ENCODE assay signal across 22 cellular contexts in the genomic region with DNA sequence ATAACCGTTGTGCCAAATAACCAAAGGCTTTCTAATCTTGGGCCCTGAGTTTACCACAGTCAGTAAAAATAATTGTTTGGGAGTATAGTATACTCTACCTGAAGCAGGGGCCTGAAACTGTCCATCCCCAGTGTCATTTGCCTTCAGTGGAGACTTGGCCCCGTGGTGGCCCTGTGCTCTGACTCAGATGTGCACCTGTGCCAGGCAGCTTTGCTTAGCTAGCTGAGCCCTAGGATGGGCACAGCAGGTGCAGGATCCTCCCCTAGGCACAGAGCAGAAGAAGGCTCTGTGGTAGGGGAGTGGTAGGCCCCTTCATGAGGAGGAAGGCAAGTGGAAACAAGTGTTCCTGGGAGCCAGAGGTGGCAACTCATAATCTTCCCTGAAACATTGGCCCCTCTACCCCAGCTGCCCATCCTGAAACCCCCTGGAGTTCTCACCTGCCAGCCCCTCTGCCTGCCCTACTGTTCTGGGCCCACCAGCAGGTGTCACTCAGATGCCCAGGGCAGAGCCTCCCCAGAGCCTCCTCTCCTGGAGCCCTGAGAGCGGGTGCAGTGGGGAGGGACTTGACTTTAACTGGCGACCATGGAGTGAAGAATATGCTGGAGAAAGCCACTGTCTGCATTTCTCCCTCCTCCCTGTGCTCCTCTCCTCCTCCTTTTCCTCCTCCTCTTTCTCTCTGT. TPM values are rescaled to one million over a fixed set of nuclear protein-coding genes. Genes with fewer than 3 reads are reported as not detected.
A peak's percentile ranks its signal among the peaks of the same experiment; 100 is the strongest.
DNase-seq lines count a peak whose midpoint lies in the region; ATAC-seq, FAIRE-seq and TF ChIP-seq lines count a peak whose summit lies in the region.
"Had no signal": no experiment of that assay in that cellular context is flagged by ENCODE, and none has a peak within 500 bp of the region (broad histone marks: within the 10 kb centered on the region; RNA-seq: fewer than 3 reads in every experiment).

No MANE protein-coding gene starts in this region.

- no peak overlapping the region for H2AFZ ChIP-seq in H1 (ENCODE audit: low read length)
- H2AFZ ChIP-seq: PC-9 had no signal

- no peak overlapping the region for H2BK120ac ChIP-seq in H1 (replicated peaks; ENCODE audit: low read depth, low read length)

- peaks cover 0 to 14% (median 8%) of the 10 kb centered on the region in 4 experiments; a peak in 6 of 7 replicates for H3K4me1 ChIP-seq in H1 (replicated peaks in 1 of 4; ENCODE audit: control insufficient read depth in 3 of 4, insufficient read depth in 4 of 4, low read length in 3 of 4)

- H3K23me2 ChIP-seq in H1 (ENCODE audit: low read depth, low read length) = peaks cover 13% of the 10 kb centered on the region; the same call in 1 of the 2 replicates

- H3K4me3 ChIP-seq in H1 (ENCODE audit: extremely low read depth in 1 of 4, insufficient read depth in 2 of 4, low read depth in 3 of 4, low read length in 4 of 4) (no peak overlapping the region), coronary artery (no peak overlapping the region)
- H3K4me3 ChIP-seq: lung, PC-9 had no signal

- TF ChIP-seq RAD21 in H1 (IDR thresholded peaks at IDR 0.05 in 1 of 2, conservative IDR thresholded peaks at IDR 0.05 in 1 of 2; ENCODE audit: low read depth in 2 of 2, low read length in 2 of 2) = peak in 1 of 2 experiments; percentile 20; a peak in 1 of 4 replicates

- ATAC-seq in Right ventricle myocardium inferior (peak; percentile 8), GM19351 (IDR thresholded peaks at IDR 0.05; ENCODE audit: unreplicated experiment) (no peak), GM21515 (IDR thresholded peaks at IDR 0.05; ENCODE audit: unreplicated experiment) (no peak)

- H3K27me3 Mint-ChIP-seq in MCF 10A (ENCODE audit: insufficient read depth, unreplicated experiment) = peaks cover 15% of the 10 kb centered on the region

- FAIRE-seq in H1 (lab: Jason Lieb, UNC) = no peak
- FAIRE-seq: GM18507, urothelium cell line had no signal

- H3K27ac Mint-ChIP-seq in MCF 10A (ENCODE audit: low read depth, unreplicated experiment) = no peak overlapping the region

- no peak overlapping the region for H3K56ac ChIP-seq in H1 (replicated peaks; ENCODE audit: insufficient read length, low read depth, low read length)

- 0 out of 2 replicates have a peak overlapping the region, but pooled peaks have one; percentile 39 for H2AK5ac ChIP-seq in H1 (ENCODE audit: low read depth, low read length)

- H3K18ac ChIP-seq in H1 (ENCODE audit: extremely low read depth, low read length) = no peak overlapping the region

- no peak overlapping the region for H3K23ac ChIP-seq in H1 (ENCODE audit: insufficient read length)

- WGBS in H1 (ENCODE audit: extremely low coverage in 1 of 2, insufficient coverage in 1 of 2, insufficient read length in 1 of 2, insufficient replicate concordance in 2 of 2, low coverage in 1 of 2, low lambda C conversion rate in 2 of 2, missing lambda C conversion rate in 1 of 2), 2 experiments = 64% methylated on average over 4 of the region's 4 CpGs; no CpG with 5 or more reads in 1 of the 2 experiments

- H2BK20ac ChIP-seq in H1 (ENCODE audit: low read length) = no peak overlapping the region

- H4K5ac ChIP-seq in H1 (ENCODE audit: insufficient read length, low read depth, low read length) = no peak overlapping the region

- no peak overlapping the region for H2BK15ac ChIP-seq in H1 (ENCODE audit: low read length)

- BruUV-seq in MCF 10A (replicated peaks; lab: Mats Ljungman, UMichigan) = no TSS peak

- no peak overlapping the region for H2BK5ac ChIP-seq in H1 (ENCODE audit: low read depth, low read length)

- no peaks in the 10 kb centered on the region for H3K4me1 Mint-ChIP-seq in MCF 10A (ENCODE audit: insufficient read depth, unreplicated experiment)

- no peaks in the 10 kb centered on the region for H3K79me1 ChIP-seq in H1 (ENCODE audit: low read depth, low read length)

- intact Hi-C loops in Right ventricle myocardium inferior (cut with DNase I) = no loop called here
- intact Hi-C loops in cardiac septum (cut with DNase I) = loop anchor here (10.0 kb wide), 1 partner anchor 221 kb away; no protein-coding TSS in a partner anchor
- intact Hi-C loops in MCF 10A (cut with micrococcal nuclease) = no loop called here

- H4K91ac ChIP-seq in H1 (replicated peaks; ENCODE audit: insufficient read length, low read length) = no peak overlapping the region

- CTCF ChIA-PET in H1 (lab: Charles Lee; ENCODE audit: partially characterized antibody) (interaction anchor here (0.8 to 14.1 kb wide), 8 partner anchors 7 to 54 kb away, joined by 3 to 121 read pairs (median 6); no protein-coding TSS in a partner anchor), MCF 10A (lab: Yijun Ruan, JAX) (interaction anchor here (0.6 to 1.2 kb wide), 4 partner anchors 15 to 182 kb away, joined by 3 read pairs; no protein-coding TSS in a partner anchor)

- H3K4ac ChIP-seq in H1 (replicated peaks; ENCODE audit: insufficient read length, low read depth, low read length) = no peak overlapping the region

- peaks cover 22 to 43% (median 40%) of the 10 kb centered on the region in 4 experiments for H3K27me3 ChIP-seq in H1 (replicated peaks in 1 of 4; ENCODE audit: control insufficient read depth in 3 of 4, extremely low read depth in 1 of 4, insufficient read depth in 3 of 4, low read length in 3 of 4)

- no peaks in the 10 kb centered on the region for H3K9me3 ChIP-seq in H1 (ENCODE audit: insufficient read depth in 2 of 2, low read depth in 1 of 2, low read length in 1 of 2)
- H3K9me3 ChIP-seq: Caco-2, SK-N-SH had no signal

- TF ChIP-seq EP300 in H1 (IDR thresholded peaks at IDR 0.05; ENCODE audit: borderline replicate concordance in 1 of 2, low read depth in 2 of 2, low read length in 2 of 2) = no peak

- H3K9ac ChIP-seq in H1 (replicated peaks in 1 of 4; ENCODE audit: extremely low read depth in 1 of 4, low read depth in 3 of 4, low read length in 3 of 4) = no peak overlapping the region
- H3K9ac ChIP-seq: SK-N-SH had no signal

- TF ChIP-seq CTCF in H1 (IDR thresholded peaks at IDR 0.05; ENCODE audit: control extremely low read depth in 1 of 3, insufficient read depth in 1 of 3, low read depth in 1 of 3, low read length in 3 of 3) (peak; percentile 2 to 19 (median 7); a peak in 2 of 4 replicates), coronary artery (IDR thresholded peaks at IDR 0.05) (no peak), MCF 10A (IDR thresholded peaks at IDR 0.05; ENCODE audit: unreplicated experiment) (no peak)

- H4K20me1 ChIP-seq in H1 (replicated peaks in 1 of 2; ENCODE audit: control insufficient read depth in 1 of 2, insufficient read depth in 2 of 2, low read length in 2 of 2) = peaks cover 0 to 7% of the 10 kb centered on the region in 2 experiments

- no peaks in the 10 kb centered on the region for H3K9me3 Mint-ChIP-seq in MCF 10A (ENCODE audit: unreplicated experiment)

- POLR2A ChIA-PET in H1 (lab: Charles Lee; ENCODE audit: partially characterized antibody) = interaction anchor here (0.9 to 2.0 kb wide), 5 partner anchors 13 to 300 kb away, joined by 3 to 9 read pairs (median 4); partner anchors contain the start of gene PPIL1
- POLR2A ChIA-PET in MCF 10A (lab: Yijun Ruan, JAX) = no interaction called here

- H3K14ac ChIP-seq in H1 (ENCODE audit: insufficient read length) = no peak overlapping the region

- TF ChIP-seq POLR2A in H1 (IDR thresholded peaks at IDR 0.05; ENCODE audit: control extremely low read depth in 1 of 2, low read depth in 2 of 2, low read length in 2 of 2) = no peak

- no peak overlapping the region for H3K4me2 ChIP-seq in H1 (ENCODE audit: insufficient read depth in 1 of 2, low read depth in 2 of 2, low read length in 2 of 2)
- H3K4me2 ChIP-seq: PC-9, SK-N-SH had no signal

- no peaks in the 10 kb centered on the region for H3K36me3 Mint-ChIP-seq in MCF 10A (ENCODE audit: insufficient read depth, unreplicated experiment)

- no peak overlapping the region for H3K27ac ChIP-seq in H1 (ENCODE audit: low read depth, low read length)
- no peak overlapping the region for H3K27ac ChIP-seq in coronary artery
- H3K27ac ChIP-seq: PC-9 had no signal

- DNase-seq in Right ventricle myocardium inferior (ENCODE audit: missing footprints) (no peak), cardiac septum (ENCODE audit: low spot score) (no peak), NCI-H69 (lab: John Stamatoyannopoulos, UW) (peak; percentile 59), H1 (ENCODE audit: low read depth in 1 of 2, low spot score in 2 of 2) (no peak), coronary artery (ENCODE audit: low spot score) (no peak), MCF 10A (ENCODE audit: unreplicated experiment) (no peak)
- DNase-seq: activated CD4-positive, alpha-beta T cell treated with anti-CD3 and anti-CD28 coated beads for 48 hours; aorta; Caco-2; GDM1; NCI-H187 treated with DMSO at 0.1 percent for 48 hours; NCI-H510A treated with DMSO at 0.1 percent for 48 hours; PC-9; SK-N-SH; stimulated activated CD4-positive, alpha-beta T cell treated with anti-CD3 and anti-CD28 coated beads, Interleukin-2, amount 100 ng/mL, for 48 hours; T1000 had no signal

- H2BK12ac ChIP-seq in H1 (ENCODE audit: low read depth, low read length) = no peak overlapping the region

- H4K8ac ChIP-seq in H1 (ENCODE audit: extremely low read depth, insufficient read depth, low read length) = no peak overlapping the region

- no peaks in the 10 kb centered on the region for H3K79me2 ChIP-seq in H1 (ENCODE audit: control insufficient read depth in 1 of 2, insufficient read depth in 2 of 2, low read length in 2 of 2)

- H3K4me3 Mint-ChIP-seq in MCF 10A (ENCODE audit: unreplicated experiment) = no peak overlapping the region

- no peaks in the 10 kb centered on the region for H3K36me3 ChIP-seq in H1 (ENCODE audit: control insufficient read depth in 2 of 4, insufficient read depth in 4 of 4, low read length in 3 of 4)

RNA-seq across cellular contexts. Expression of gene CPNE5, which starts 3.0 kb away (rescaled TPM):
- total RNA-seq in Right ventricle myocardium inferior (10.9 TPM), cardiac septum (6.7 TPM), MCF 10A (2022) (not detected in 2 replicates)
- total RNA-seq in H1 (2021; fragmentation: NEBNext Ultra II Directional; extraction: Animal tissue kit (Norgen Biotek cat#: 25700)) = 0.15 and 0.88 TPM in 2 replicates
- 1.8 and 2.3 TPM in 2 replicates for polyA plus RNA-seq in H1 (2011; rRNA removed)
- polyA plus RNA-seq in H1 (2011; cell fraction: cytosol; rRNA removed) = 0.76 TPM
- polyA plus RNA-seq in H1 (2011; cell fraction: nucleus; rRNA removed) = 2.7 TPM
- 0.30 to 0.96 TPM (median 0.65 TPM) in 4 replicates for polyA plus RNA-seq in H1 (2012, experiment 1 of 2)
- 0.51 TPM for polyA plus RNA-seq in H1 (2012, experiment 2 of 2)
- 0.24 TPM for polyA plus RNA-seq in H1 (2013, experiment 1 of 2)
- 0.28 TPM for polyA plus RNA-seq in H1 (2013, experiment 2 of 2)
- 0.82 and 1.1 TPM in 2 replicates for polyA minus RNA-seq in H1 (2011; rRNA and poly(A)+ RNA removed)
- not detected for polyA minus RNA-seq in H1 (2011; cell fraction: cytosol; rRNA and poly(A)+ RNA removed)
- 1.9 TPM for polyA minus RNA-seq in H1 (2011; cell fraction: nucleus; rRNA and poly(A)+ RNA removed)
- total RNA-seq: Caco-2, osteocyte had no signal

RNA-seq across cellular contexts. Expression of gene PPIL1, which starts 38.4 kb away (rescaled TPM):
- total RNA-seq in Right ventricle myocardium inferior = 70.1 TPM
- 24.9 TPM for total RNA-seq in cardiac septum
- 85.8 and 86.5 TPM in 2 replicates for total RNA-seq in H1 (2021; fragmentation: NEBNext Ultra II Directional; extraction: Animal tissue kit (Norgen Biotek cat#: 25700))
- 52.7 and 83.7 TPM in 2 replicates for polyA plus RNA-seq in H1 (2011; rRNA removed)
- polyA plus RNA-seq in H1 (2011; cell fraction: cytosol; rRNA removed) = 63.0 TPM
- polyA plus RNA-seq in H1 (2011; cell fraction: nucleus; rRNA removed) = 27.8 TPM
- 54.8 to 70.5 TPM (median 64.5 TPM) in 4 replicates for polyA plus RNA-seq in H1 (2012, experiment 1 of 2)
- 18.4 TPM for polyA plus RNA-seq in H1 (2012, experiment 2 of 2)
- polyA plus RNA-seq in H1 (2013, experiment 1 of 2) = 70.1 TPM
- 75.7 TPM for polyA plus RNA-seq in H1 (2013, experiment 2 of 2)
- polyA minus RNA-seq in H1 (2011; rRNA and poly(A)+ RNA removed) = 78.4 and 100 TPM in 2 replicates
- 32.0 TPM for polyA minus RNA-seq in H1 (2011; cell fraction: cytosol; rRNA and poly(A)+ RNA removed)
- 25.7 TPM for polyA minus RNA-seq in H1 (2011; cell fraction: nucleus; rRNA and poly(A)+ RNA removed)
- 53.6 and 54.9 TPM in 2 replicates for total RNA-seq in MCF 10A (2022)

RNA-seq across cellular contexts. Expression of gene C6orf89, which starts 49.5 kb away (rescaled TPM):
- total RNA-seq in Right ventricle myocardium inferior (79.4 TPM), cardiac septum (49.2 TPM), MCF 10A (2022) (36.9 and 43.1 TPM in 2 replicates)
- 11.6 and 12.3 TPM in 2 replicates for total RNA-seq in H1 (2021; fragmentation: NEBNext Ultra II Directional; extraction: Animal tissue kit (Norgen Biotek cat#: 25700))
- 4.5 and 4.6 TPM in 2 replicates for polyA plus RNA-seq in H1 (2011; rRNA removed)
- polyA plus RNA-seq in H1 (2011; cell fraction: cytosol; rRNA removed) = 5.1 TPM
- polyA plus RNA-seq in H1 (2011; cell fraction: nucleus; rRNA removed) = 7.7 TPM
- 7.1 to 9.3 TPM (median 7.9 TPM) in 4 replicates for polyA plus RNA-seq in H1 (2012, experiment 1 of 2)
- 3.8 TPM for polyA plus RNA-seq in H1 (2012, experiment 2 of 2)
- 9.4 TPM for polyA plus RNA-seq in H1 (2013, experiment 1 of 2)
- 11.8 TPM for polyA plus RNA-seq in H1 (2013, experiment 2 of 2)
- polyA minus RNA-seq in H1 (2011; rRNA and poly(A)+ RNA removed) = 9.7 and 11.9 TPM in 2 replicates
- 2.8 TPM for polyA minus RNA-seq in H1 (2011; cell fraction: cytosol; rRNA and poly(A)+ RNA removed)
- 3.7 TPM for polyA minus RNA-seq in H1 (2011; cell fraction: nucleus; rRNA and poly(A)+ RNA removed)

Comparison
In these comparisons a context has a peak if more than half of its experiments do, and no peak if none do; other contexts are left out.
1. CTCF ChIP-seq: peak in H1 (3 of 3); none in coronary artery (single experiment) and MCF 10A (single experiment).